Comparison of ENCODE assay signal across 9 cellular contexts in genomic region chr3:140910860-140911259, GRCh38. TPM values are rescaled to one million over a fixed set of nuclear protein-coding genes. Genes with fewer than 3 reads are reported as not detected.
DNase-seq lines count a peak whose midpoint lies in the region; ATAC-seq and TF ChIP-seq lines count a peak whose summit lies in the region.
"Had no signal": no experiment of that assay in that cellular context is flagged by ENCODE, and none has a peak within 500 bp of the region (broad histone marks: within the 10 kb centered on the region; RNA-seq: fewer than 3 reads in every experiment).

No MANE protein-coding gene starts in this region.

- no peak overlapping the region for H3K27ac Mint-ChIP-seq in dendritic cell treated with granulocyte-macrophage colony-stimulating factor and Interleukin-4, amounts not matched to agents 40 ng/mL and 50 ng/mL, for 4 days
- peak overlapping the region in 2 of 3 experiments; percentile 57 to 62 for H3K27ac Mint-ChIP-seq in nephron
- no peak overlapping the region for H3K27ac Mint-ChIP-seq in natural killer cell

- ATAC-seq in natural killer cell (no peak), GM18909 (IDR thresholded peaks at IDR 0.05; ENCODE audit: poor library complexity, unreplicated experiment) (no peak), HG02973 (IDR thresholded peaks at IDR 0.05; ENCODE audit: unreplicated experiment) (no peak)

- H3K4me3 Mint-ChIP-seq in dendritic cell treated with granulocyte-macrophage colony-stimulating factor and Interleukin-4, amounts not matched to agents 40 ng/mL and 50 ng/mL, for 4 days = peak overlapping the region; percentile 66
- H3K4me3 Mint-ChIP-seq in nephron (peak overlapping the region; percentile 41 to 80 (median 69)), natural killer cell (no peak overlapping the region)

- in situ Hi-C loops in Caki2 (cut with HindIII; ENCODE audit: low pct_unique_long_range_greater_than_20kb, low sequenced_read_pairs) = no loop called here

- DNase-seq in Caki2 (ENCODE audit: low read depth) = peak; percentile 4
- no peak for DNase-seq in LNCaP clone FGC (ENCODE audit: low read depth)
- DNase-seq in natural killer cell = no peak
- no peak for DNase-seq in GM10266 (ENCODE audit: extremely low spot score)
- DNase-seq: mammary epithelial cell had no signal

- H3K4me3 ChIP-seq in LNCaP clone FGC (ENCODE audit: low read depth, low read length) = no peak overlapping the region

- intact Hi-C loops in dendritic cell treated with granulocyte-macrophage colony-stimulating factor and Interleukin-4, amounts not matched to agents 40 ng/mL and 50 ng/mL, for 4 days (cut with micrococcal nuclease) = no loop called here
- intact Hi-C loops in natural killer cell (cut with micrococcal nuclease) = no loop called here

- peaks cover 5% of the 10 kb centered on the region for H3K4me1 Mint-ChIP-seq in dendritic cell treated with granulocyte-macrophage colony-stimulating factor and Interleukin-4, amounts not matched to agents 40 ng/mL and 50 ng/mL, for 4 days (ENCODE audit: low read depth)
- H3K4me1 Mint-ChIP-seq in nephron = peaks cover 26% of the 10 kb centered on the region
- no peaks in the 10 kb centered on the region for H3K4me1 Mint-ChIP-seq in natural killer cell

- no peaks in the 10 kb centered on the region for H3K36me3 Mint-ChIP-seq in dendritic cell treated with granulocyte-macrophage colony-stimulating factor and Interleukin-4, amounts not matched to agents 40 ng/mL and 50 ng/mL, for 4 days (ENCODE audit: low read depth)
- no peaks in the 10 kb centered on the region for H3K36me3 Mint-ChIP-seq in nephron (ENCODE audit: low read depth)
- H3K36me3 Mint-ChIP-seq in natural killer cell = no peaks in the 10 kb centered on the region

- H3K27me3 Mint-ChIP-seq in dendritic cell treated with granulocyte-macrophage colony-stimulating factor and Interleukin-4, amounts not matched to agents 40 ng/mL and 50 ng/mL, for 4 days = peaks cover 1% of the 10 kb centered on the region
- H3K27me3 Mint-ChIP-seq in nephron (ENCODE audit: low read depth) (peaks cover under 1% of the 10 kb centered on the region), natural killer cell (ENCODE audit: low read depth in 2 of 2) (peaks cover 18 to 25% of the 10 kb centered on the region in 2 donors)

- no peaks in the 10 kb centered on the region for H3K9me3 Mint-ChIP-seq in dendritic cell treated with granulocyte-macrophage colony-stimulating factor and Interleukin-4, amounts not matched to agents 40 ng/mL and 50 ng/mL, for 4 days
- H3K9me3 Mint-ChIP-seq in nephron (no peaks in the 10 kb centered on the region), natural killer cell (no peaks in the 10 kb centered on the region)

- TF ChIP-seq CTCF in LNCaP clone FGC (IDR thresholded peaks at IDR 0.05; ENCODE audit: control insufficient read depth, extremely low read depth, insufficient read depth) (0 out of 2 replicates have a peak, but pooled peaks have one; percentile 16), nephron (IDR thresholded peaks at IDR 0.05; ENCODE audit: unreplicated experiment in 3 of 3) (no peak), natural killer cell (IDR thresholded peaks at IDR 0.05) (no peak), GM10266 (IDR thresholded peaks at IDR 0.05; ENCODE audit: control insufficient read depth, insufficient read depth, low read depth, missing control alignments) (no peak)

RNA-seq across cellular contexts. Expression of gene SLC25A36, which starts 30.8 kb away (rescaled TPM):
- 38.1 and 39.1 TPM in 2 replicates for total RNA-seq in Caki2 (2014; rRNA removed; shearing (Covaris generic); ENCODE audit: low replicate concordance)
- total RNA-seq in natural killer cell = 100 to 1,000 TPM; 107 to 127 (median 126) TPM

Comparison
In these comparisons a context has a peak if more than half of its experiments do, and no peak if none do; other contexts are left out.
1. H3K27ac Mint-ChIP-seq: peak in nephron (2 of 3); none in dendritic cell treated with granulocyte-macrophage colony-stimulating factor and Interleukin-4, amounts not matched to agents 40 ng/mL and 50 ng/mL, for 4 days (single experiment) and natural killer cell (0 of 2).